In genomic region chr11:45872513-45873356, GRCh38 we compare ENCODE assay signal across 9 cellular contexts. TPM values are rescaled to one million over a fixed set of nuclear protein-coding genes. Genes with fewer than 3 reads are reported as not detected.
A peak's percentile ranks its signal among the peaks of the same experiment; 100 is the strongest.
DNase-seq lines count a peak whose midpoint lies in the region; FAIRE-seq and TF ChIP-seq lines count a peak whose summit lies in the region.
"Had no signal": no experiment of that assay in that cellular context is flagged by ENCODE, and none has a peak within 500 bp of the region (broad histone marks: within the 10 kb centered on the region; RNA-seq: fewer than 3 reads in every experiment).

No MANE protein-coding gene starts in this region.

- H4K20me1 ChIP-seq in endothelial cell of umbilical vein (replicated peaks; ENCODE audit: control insufficient read depth, extremely low read depth, insufficient read depth, low read length): no peaks in the 10 kb centered on the region

- H3K27me3 Mint-ChIP-seq in T-helper 2 cell treated with Interferon-gamma antibody and Interleukin-4, amounts not matched to agents 5 μg/mL and 100 μg/mL, for 36 hours (ENCODE audit: low read depth): no peaks in the 10 kb centered on the region

- peak; percentile 86 for FAIRE-seq in endothelial cell of umbilical vein (lab: Jason Lieb, UNC)
- FAIRE-seq: islet of Langerhans had no signal

- POLR2A ChIA-PET in endothelial cell of umbilical vein (lab: Charles Lee): no interaction called here

- H3K27me3 ChIP-seq in endothelial cell of umbilical vein (ENCODE audit: control insufficient read depth in 2 of 2, insufficient read depth in 2 of 2, low read length in 2 of 2): no peaks in the 10 kb centered on the region
- no peaks in the 10 kb centered on the region for H3K27me3 ChIP-seq in uterus

- CTCF ChIA-PET in endothelial cell of umbilical vein (lab: Charles Lee): interaction anchor here (0.6 to 4.1 kb wide), 15 partner anchors 10 to 370 kb away, joined by 3 to 39 read pairs (median 3); partner anchors contain the start of gene PEX16

- no peak overlapping the region for H3K4me3 Mint-ChIP-seq in T-helper 2 cell treated with Interferon-gamma antibody and Interleukin-4, amounts not matched to agents 5 μg/mL and 100 μg/mL, for 36 hours

- H3K79me2 ChIP-seq in endothelial cell of umbilical vein (ENCODE audit: control insufficient read depth, insufficient read depth, low read length): no peaks in the 10 kb centered on the region

- dilution Hi-C loops in endothelial cell of umbilical vein (cut with MboI; ENCODE audit: extremely low pct_ligation_motif_present, low sequenced_read_pairs): no loop called here

- H3K27ac Mint-ChIP-seq in T-helper 2 cell treated with Interferon-gamma antibody and Interleukin-4, amounts not matched to agents 5 μg/mL and 100 μg/mL, for 36 hours: no peak overlapping the region

- H3K9me1 ChIP-seq in endothelial cell of umbilical vein (replicated peaks; ENCODE audit: control insufficient read depth, extremely low read depth, insufficient read depth, low read length): no peaks in the 10 kb centered on the region

- no peaks in the 10 kb centered on the region for H3K4me1 ChIP-seq in endothelial cell of umbilical vein (ENCODE audit: control insufficient read depth, extremely low read depth, insufficient read depth, low read length)
- no peaks in the 10 kb centered on the region for H3K4me1 ChIP-seq in uterus

- H3K36me3 ChIP-seq in endothelial cell of umbilical vein (ENCODE audit: control insufficient read depth in 2 of 2, extremely low read depth in 1 of 2, insufficient read depth in 2 of 2, low read length in 2 of 2) (peaks cover 5 to 38% of the 10 kb centered on the region in 2 experiments), uterus (no peaks in the 10 kb centered on the region)

- BruUV-seq in endothelial cell of umbilical vein (replicated peaks; lab: Mats Ljungman, UMichigan): no TSS peak

- intact Hi-C loops in endothelial cell of umbilical vein (cut with micrococcal nuclease) (loop anchor here (1.0 to 2.0 kb wide), 3 partner anchors 45 to 436 kb away; partner anchors contain the start of gene PEX16), uterus (cut with DNase I; ENCODE audit: low total_unique reads) (no loop called here)

- no peak overlapping the region for H2AFZ ChIP-seq in endothelial cell of umbilical vein (ENCODE audit: low read depth, low read length)

- TF ChIP-seq POLR2A in endothelial cell of umbilical vein (IDR thresholded peaks at IDR 0.05; ENCODE audit: low read depth, low read length): no peak
- TF ChIP-seq POLR2A in uterus (IDR thresholded peaks at IDR 0.05): no peak

- H3K9me3 ChIP-seq in endothelial cell of umbilical vein (replicated peaks; ENCODE audit: control insufficient read depth, insufficient read depth, low read length): no peaks in the 10 kb centered on the region
- H3K9me3 ChIP-seq in uterus: no peaks in the 10 kb centered on the region

- DNase-seq in stimulated activated CD4-positive, alpha-beta T cell treated with anti-CD3 and anti-CD28 coated beads, Interleukin-12 subunit alpha, Interleukin-12 subunit beta, amount 100 ng/mL, for 48 hours (ENCODE audit: low read depth in 2 of 3, low spot score in 1 of 3): peak in 2 of 3 donors; percentile 3 to 8
- no peak for DNase-seq in stimulated activated CD4-positive, alpha-beta T cell treated with anti-CD3 and anti-CD28 coated beads, Interleukin-12 subunit alpha, Interleukin-12 subunit beta, amount 100 ng/mL, for 4 hours
- DNase-seq in NCI-H1105 (lab: John Stamatoyannopoulos, UW) (peak; percentile 55), endothelial cell of umbilical vein (ENCODE audit: low read depth, low spot score) (peak; percentile 57), middle frontal gyrus (ENCODE audit: extremely low spot score, low spot score) (peak; percentile 40), uterus (no peak), NK-92 (lab: John Stamatoyannopoulos, UW; ENCODE audit: unreplicated experiment) (no peak)
- peak; percentile 7 for DNase-seq in T-helper 2 cell treated with Interferon-gamma antibody and Interleukin-4, amounts not matched to agents 5 μg/mL and 100 μg/mL, for 36 hours (ENCODE audit: low spot score)

- TF ChIP-seq CTCF in endothelial cell of umbilical vein (IDR thresholded peaks at IDR 0.05; ENCODE audit: extremely low read depth in 1 of 2, insufficient read depth in 1 of 2, low read depth in 1 of 2, low read length in 2 of 2) (peak; percentile 70 to 84), uterus (IDR thresholded peaks at IDR 0.05) (peak; percentile 32 to 48 (median 44))

- H3K27ac ChIP-seq in endothelial cell of umbilical vein (ENCODE audit: insufficient read depth, low read depth, low read length) (no peak overlapping the region), uterus (peak overlapping the region in 1 of 2 donors; percentile 15)

- peaks cover 33% of the 10 kb centered on the region for H3K36me3 Mint-ChIP-seq in T-helper 2 cell treated with Interferon-gamma antibody and Interleukin-4, amounts not matched to agents 5 μg/mL and 100 μg/mL, for 36 hours (ENCODE audit: low read depth)

- no peak overlapping the region for H3K9ac ChIP-seq in endothelial cell of umbilical vein (replicated peaks; ENCODE audit: extremely low read depth, insufficient read depth, low read length)

- H3K4me1 Mint-ChIP-seq in T-helper 2 cell treated with Interferon-gamma antibody and Interleukin-4, amounts not matched to agents 5 μg/mL and 100 μg/mL, for 36 hours (ENCODE audit: low read depth): no peaks in the 10 kb centered on the region

- no peaks in the 10 kb centered on the region for H3K9me3 Mint-ChIP-seq in T-helper 2 cell treated with Interferon-gamma antibody and Interleukin-4, amounts not matched to agents 5 μg/mL and 100 μg/mL, for 36 hours

- H3K4me2 ChIP-seq in endothelial cell of umbilical vein (ENCODE audit: insufficient read depth, low read length): no peak overlapping the region

- H3K4me3 ChIP-seq in endothelial cell of umbilical vein (replicated peaks in 1 of 3; ENCODE audit: insufficient read depth in 1 of 3, low read depth in 1 of 3, low read length in 3 of 3) (no peak overlapping the region), uterus (no peak overlapping the region)

TF ChIP-seq in endothelial cell of umbilical vein, 7 proteins besides CTCF, POLR2A, EP300 and RAD21 (continues in another document):
- no peak for TF ChIP-seq JUN (IDR thresholded peaks at IDR 0.05; ENCODE audit: borderline replicate concordance, insufficient read depth, insufficient read length, low read depth)
- no peak for TF ChIP-seq GATA2 (IDR thresholded peaks at IDR 0.05; ENCODE audit: insufficient read depth, insufficient read length, low read depth, low read length)

RNA-seq across cellular contexts. Expression of gene MAPK8IP1, which starts 12.7 kb away (rescaled TPM):
- total RNA-seq in endothelial cell of umbilical vein: 4.8 and 5.3 TPM in 2 replicates
- 4.1 and 6.8 TPM in 2 replicates for polyA plus RNA-seq in endothelial cell of umbilical vein
- 3.2 and 3.9 TPM in 2 replicates for polyA plus RNA-seq in endothelial cell of umbilical vein (2011; cell fraction: cytosol; rRNA removed)
- 2.5 and 2.8 TPM in 2 replicates for polyA plus RNA-seq in endothelial cell of umbilical vein (2011; cell fraction: nucleus; rRNA removed)
- 3.8 and 4.9 TPM in 2 replicates for polyA plus RNA-seq in endothelial cell of umbilical vein (2012)
- polyA minus RNA-seq in endothelial cell of umbilical vein: 2.3 and 2.9 TPM in 2 replicates
- polyA minus RNA-seq in endothelial cell of umbilical vein (2011; cell fraction: cytosol; rRNA and poly(A)+ RNA removed): 1.1 TPM
- polyA minus RNA-seq in endothelial cell of umbilical vein (2011; cell fraction: nucleus; rRNA and poly(A)+ RNA removed): 1.3 TPM in 2 replicates
- total RNA-seq in uterus: 10 to 100 TPM in 3 of 4 donors, 1 to 10 TPM in 1; 2.1 to 29.9 (median 20.0) TPM

RNA-seq across cellular contexts. Expression of gene CRY2, which starts 25.5 kb away (rescaled TPM):
- total RNA-seq in endothelial cell of umbilical vein (8.8 and 11.7 TPM in 2 replicates), uterus (10 to 100 TPM; 22.1 to 91.8 (median 61.0) TPM)
- polyA plus RNA-seq in endothelial cell of umbilical vein: 7.1 and 7.7 TPM in 2 replicates
- polyA plus RNA-seq in endothelial cell of umbilical vein (2011; cell fraction: cytosol; rRNA removed): 3.9 and 4.2 TPM in 2 replicates
- polyA plus RNA-seq in endothelial cell of umbilical vein (2011; cell fraction: nucleus; rRNA removed): 23.2 and 24.2 TPM in 2 replicates
- polyA plus RNA-seq in endothelial cell of umbilical vein (2012): 4.5 and 6.4 TPM in 2 replicates
- 18.9 and 21.8 TPM in 2 replicates for polyA minus RNA-seq in endothelial cell of umbilical vein
- polyA minus RNA-seq in endothelial cell of umbilical vein (2011; cell fraction: cytosol; rRNA and poly(A)+ RNA removed): 6.7 TPM
- polyA minus RNA-seq in endothelial cell of umbilical vein (2011; cell fraction: nucleus; rRNA and poly(A)+ RNA removed): 20.3 and 22.4 TPM in 2 replicates

RNA-seq across cellular contexts. Expression of gene FREY1, which starts 34.3 kb away (rescaled TPM):
- total RNA-seq in endothelial cell of umbilical vein: 1.1 and 1.4 TPM in 2 replicates
- polyA plus RNA-seq in endothelial cell of umbilical vein: 0.53 and 0.84 TPM in 2 replicates
- 0.20 and 0.30 TPM in 2 replicates for polyA plus RNA-seq in endothelial cell of umbilical vein (2011; cell fraction: cytosol; rRNA removed)
- 2.9 and 4.5 TPM in 2 replicates for polyA plus RNA-seq in endothelial cell of umbilical vein (2011; cell fraction: nucleus; rRNA removed)
- 0.33 TPM in 1 of 2 replicates, not detected in the other for polyA plus RNA-seq in endothelial cell of umbilical vein (2012)
- polyA minus RNA-seq in endothelial cell of umbilical vein: 1.2 and 3.4 TPM in 2 replicates
- polyA minus RNA-seq in endothelial cell of umbilical vein (2011; cell fraction: cytosol; rRNA and poly(A)+ RNA removed): not detected
- polyA minus RNA-seq in endothelial cell of umbilical vein (2011; cell fraction: nucleus; rRNA and poly(A)+ RNA removed): 6.7 and 13.2 TPM in 2 replicates
- 1 to 10 TPM in 1 of 4 donors, not detected in 3; 1.6 TPM for total RNA-seq in uterus

RNA-seq across cellular contexts. Expression of gene PEX16, which starts 44.9 kb away (rescaled TPM):
- total RNA-seq in endothelial cell of umbilical vein (25.7 and 27.4 TPM in 2 replicates), uterus (10 to 100 TPM; 15.3 to 32.1 (median 27.6) TPM)
- polyA plus RNA-seq in endothelial cell of umbilical vein: 32.2 and 36.8 TPM in 2 replicates
- 22.2 and 27.6 TPM in 2 replicates for polyA plus RNA-seq in endothelial cell of umbilical vein (2011; cell fraction: cytosol; rRNA removed)
- polyA plus RNA-seq in endothelial cell of umbilical vein (2011; cell fraction: nucleus; rRNA removed): 43.7 and 47.3 TPM in 2 replicates
- polyA plus RNA-seq in endothelial cell of umbilical vein (2012): 18.1 and 27.9 TPM in 2 replicates
- 14.1 and 19.1 TPM in 2 replicates for polyA minus RNA-seq in endothelial cell of umbilical vein
- 26.3 TPM for polyA minus RNA-seq in endothelial cell of umbilical vein (2011; cell fraction: cytosol; rRNA and poly(A)+ RNA removed)
- polyA minus RNA-seq in endothelial cell of umbilical vein (2011; cell fraction: nucleus; rRNA and poly(A)+ RNA removed): 13.8 and 21.0 TPM in 2 replicates

RNA-seq across cellular contexts. Expression of gene LARGE2, which starts 49.7 kb away (rescaled TPM):
- not detected in 2 replicates for total RNA-seq in endothelial cell of umbilical vein
- 0.06 and 0.10 TPM in 2 replicates for polyA plus RNA-seq in endothelial cell of umbilical vein
- 0.04 TPM in 1 of 2 replicates, not detected in the other for polyA plus RNA-seq in endothelial cell of umbilical vein (2011; cell fraction: cytosol; rRNA removed)
- polyA plus RNA-seq in endothelial cell of umbilical vein (2011; cell fraction: nucleus; rRNA removed): 0.05 TPM in 1 of 2 replicates, not detected in the other
- not detected in 2 replicates for polyA plus RNA-seq in endothelial cell of umbilical vein (2012)
- polyA minus RNA-seq in endothelial cell of umbilical vein: 0.12 and 0.19 TPM in 2 replicates
- polyA minus RNA-seq in endothelial cell of umbilical vein (2011; cell fraction: cytosol; rRNA and poly(A)+ RNA removed): not detected
- polyA minus RNA-seq in endothelial cell of umbilical vein (2011; cell fraction: nucleus; rRNA and poly(A)+ RNA removed): not detected in 2 replicates
- total RNA-seq in uterus: 1 to 10 TPM in 2 of 4 donors, under 1 TPM in 1, not detected in 1; 0.64 to 4.4 (median 2.4) TPM

Comparison
In these comparisons a context has a peak if more than half of its experiments do, and no peak if none do; other contexts are left out.
1. DNase-seq: peak in stimulated activated CD4-positive, alpha-beta T cell treated with anti-CD3 and anti-CD28 coated beads, Interleukin-12 subunit alpha, Interleukin-12 subunit beta, amount 100 ng/mL, for 48 hours (2 of 3), NCI-H1105 (single experiment), T-helper 2 cell treated with Interferon-gamma antibody and Interleukin-4, amounts not matched to agents 5 μg/mL and 100 μg/mL, for 36 hours (single experiment), endothelial cell of umbilical vein (single experiment) and middle frontal gyrus (single experiment); none in stimulated activated CD4-positive, alpha-beta T cell treated with anti-CD3 and anti-CD28 coated beads, Interleukin-12 subunit alpha, Interleukin-12 subunit beta, amount 100 ng/mL, for 4 hours (single experiment), uterus (0 of 2) and NK-92 (single experiment).